20 cellular contexts compared by ENCODE assay signal in the genomic region with DNA sequence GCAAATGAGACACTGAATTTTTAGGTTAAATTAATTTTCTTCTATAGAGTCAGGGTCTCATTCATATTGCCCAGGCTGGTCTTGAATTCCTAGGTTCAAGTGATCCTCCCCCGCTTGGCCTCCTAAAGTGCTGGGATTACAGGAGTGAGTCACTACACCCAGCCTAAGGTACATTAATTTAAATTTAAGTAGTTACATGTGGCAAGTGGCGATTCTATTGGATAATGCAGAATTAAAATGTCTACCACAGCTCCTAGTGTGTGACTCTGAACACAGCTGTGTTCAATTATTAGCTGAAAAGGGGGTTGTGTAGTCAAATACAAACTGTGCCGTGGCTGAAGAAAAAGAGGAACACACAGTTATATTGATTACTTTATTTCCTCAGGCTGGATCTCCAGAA. TPM values are rescaled to one million over a fixed set of nuclear protein-coding genes. Genes with fewer than 3 reads are reported as not detected.
DNase-seq lines count a peak whose midpoint lies in the region; ATAC-seq and TF ChIP-seq lines count a peak whose summit lies in the region.
"Had no signal": no experiment of that assay in that cellular context is flagged by ENCODE, and none has a peak within 500 bp of the region (broad histone marks: within the 10 kb centered on the region; RNA-seq: fewer than 3 reads in every experiment).

No MANE protein-coding gene starts in this region.

- no peak overlapping the region for H3K4me2 ChIP-seq in mesenchymal stem cell (ENCODE audit: low read length, poor library complexity, severe bottlenecking)
- H3K4me2 ChIP-seq: BLaER1 treated with 17β-estradiol and CSF1 and Interleukin-3, amounts not matched to agents 10 nM and 100 nM had no signal

- WGBS in mesenchymal stem cell, result 100% methylated on average over 3 of the region's 3 CpGs

- POLR2A ChIA-PET in CD4-positive, alpha-beta T cell (lab: Charles Lee), result no interaction called here
- POLR2A ChIA-PET in HEK293T (lab: Yijun Ruan, JAX), result no interaction called here

- peaks cover 50% of the 10 kb centered on the region for H3K4me1 Mint-ChIP-seq in CD4-positive, alpha-beta T cell (ENCODE audit: low read depth)

- CTCF ChIA-PET in CD4-positive, alpha-beta T cell (lab: Charles Lee), result no interaction called here
- CTCF ChIA-PET in HEK293T (lab: Yijun Ruan, JAX), result no interaction called here

- no peak for TF ChIP-seq CTCF in 22Rv1 (IDR thresholded peaks at IDR 0.05)
- no peak for TF ChIP-seq CTCF in CD4-positive, alpha-beta T cell (IDR thresholded peaks at IDR 0.05)

- H2BK120ac ChIP-seq in mesenchymal stem cell (ENCODE audit: low read depth, low read length), result no peak overlapping the region

- no peaks in the 10 kb centered on the region for H3K9me3 ChIP-seq in CD4-positive, alpha-beta T cell (ENCODE audit: control insufficient read depth, low read length)
- H3K9me3 ChIP-seq in mesenchymal stem cell (ENCODE audit: control insufficient read depth, low read length), result no peaks in the 10 kb centered on the region
- H3K9me3 ChIP-seq: BLaER1 treated with 17β-estradiol and CSF1 and Interleukin-3, amounts not matched to agents 10 nM and 100 nM had no signal

- H3K4me3 Mint-ChIP-seq in CD4-positive, alpha-beta T cell, result no peak overlapping the region

- no peak overlapping the region for H3K4me3 ChIP-seq in mesenchymal stem cell (ENCODE audit: insufficient read depth in 1 of 2, low read depth in 1 of 2, low read length in 2 of 2)
- H3K4me3 ChIP-seq: BLaER1 treated with 17β-estradiol and CSF1 and Interleukin-3, amounts not matched to agents 10 nM and 100 nM; K562 had no signal

- no peak overlapping the region for H2BK15ac ChIP-seq in mesenchymal stem cell (ENCODE audit: low read depth, poor library complexity, severe bottlenecking)

- H2BK5ac ChIP-seq in mesenchymal stem cell (ENCODE audit: low read depth, low read length, poor library complexity, severe bottlenecking), result no peak overlapping the region

- H3K14ac ChIP-seq in mesenchymal stem cell (ENCODE audit: low read length in 2 of 2), result no peak overlapping the region

- no peaks in the 10 kb centered on the region for H3K27me3 Mint-ChIP-seq in CD4-positive, alpha-beta T cell

- H3K4ac ChIP-seq in mesenchymal stem cell (ENCODE audit: low read depth in 1 of 2, low read length in 2 of 2), result no peak overlapping the region

- H4K8ac ChIP-seq in mesenchymal stem cell (ENCODE audit: low read length), result no peak overlapping the region

- intact Hi-C loops in CD4-positive, alpha-beta T cell (cut with DNase I, micrococcal nuclease), result loop anchor here (5.0 to 10.0 kb wide), 12 partner anchors 50 to 1340 kb away; partner anchors contain the start of genes AGBL5 (in 1 of the 2), ASXL2 (in 1 of the 2), CENPA (in 1 of the 2) and EIF2B4 (in 1 of the 2)

- H3K23ac ChIP-seq in mesenchymal stem cell (ENCODE audit: low read length in 2 of 2), result no peak overlapping the region

- H3K27ac Mint-ChIP-seq in CD4-positive, alpha-beta T cell, result peak overlapping the region; percentile 93

- peaks cover 58% of the 10 kb centered on the region for H3K36me3 Mint-ChIP-seq in CD4-positive, alpha-beta T cell (ENCODE audit: low read depth)

- H2AFZ ChIP-seq in mesenchymal stem cell (ENCODE audit: low read depth, low read length), result no peak overlapping the region

- H2BK12ac ChIP-seq in mesenchymal stem cell (ENCODE audit: low read length in 2 of 2), result no peak overlapping the region

- no peak overlapping the region for H3K18ac ChIP-seq in mesenchymal stem cell (ENCODE audit: low read depth in 1 of 2, low read length in 2 of 2)

- ATAC-seq in CD4-positive, alpha-beta T cell (ENCODE audit: poor library complexity), result no peak
- ATAC-seq in GM18870 (IDR thresholded peaks at IDR 0.05; ENCODE audit: unreplicated experiment), result no peak
- ATAC-seq: K562, Panc1 had no signal

- H2AK5ac ChIP-seq in mesenchymal stem cell (ENCODE audit: low read length, severe bottlenecking), result no peak overlapping the region

- peaks cover 16% of the 10 kb centered on the region for H3K79me1 ChIP-seq in mesenchymal stem cell (replicated peaks; ENCODE audit: low read length, poor library complexity, severe bottlenecking)

- H3K9me3 Mint-ChIP-seq in CD4-positive, alpha-beta T cell, result no peaks in the 10 kb centered on the region

- peaks cover 0 to 44% of the 10 kb centered on the region in 2 experiments for H3K36me3 ChIP-seq in mesenchymal stem cell (ENCODE audit: control insufficient read depth in 1 of 2, insufficient read depth in 2 of 2, low read depth in 1 of 2, low read length in 2 of 2)

- no peak for DNase-seq in CD4-positive, alpha-beta T cell
- DNase-seq in RPMI7951 (ENCODE audit: low read depth), result peak; percentile 5
- no peak for DNase-seq in mesenchymal stem cell
- no peak for DNase-seq in NCI-H510A (lab: John Stamatoyannopoulos, UW)
- DNase-seq in NCI-H345 treated with DMSO at 0.1 percent for 48 hours (lab: John Stamatoyannopoulos, UW; ENCODE audit: unreplicated experiment), result no peak
- no peak for DNase-seq in HEK293T (ENCODE audit: extremely low spot score)
- DNase-seq: DMS153, HCEC 1CT, NCI-H1092, NCI-H2107, NCI-H345, NCI-H748 treated with DMSO at 0.1 percent for 48 hours, SHP77 had no signal

- H3K27ac ChIP-seq in 22Rv1 (peak overlapping the region; percentile 87; the same call in 1 of the 2 replicates), mesenchymal stem cell (ENCODE audit: low read length, poor library complexity, severe bottlenecking) (no peak overlapping the region)
- H3K27ac ChIP-seq in CD4-positive, alpha-beta T cell (ENCODE audit: low read depth, low read length), result no peak overlapping the region
- H3K27ac ChIP-seq: BLaER1 treated with 17β-estradiol and CSF1 and Interleukin-3, amounts not matched to agents 10 nM and 100 nM; HL-60 had no signal

- no peaks in the 10 kb centered on the region for H3K27me3 ChIP-seq in CD4-positive, alpha-beta T cell (ENCODE audit: control insufficient read depth, insufficient read depth, low read length)
- H3K27me3 ChIP-seq in mesenchymal stem cell (ENCODE audit: control insufficient read depth in 1 of 2, insufficient read depth in 1 of 2, low read length in 2 of 2), result no peaks in the 10 kb centered on the region
- H3K27me3 ChIP-seq: BLaER1 treated with 17β-estradiol and CSF1 and Interleukin-3, amounts not matched to agents 10 nM and 100 nM had no signal

- H4K91ac ChIP-seq in mesenchymal stem cell (ENCODE audit: low read length), result no peak overlapping the region

- H3K9ac ChIP-seq in mesenchymal stem cell (ENCODE audit: low read length), result peak overlapping the region; percentile 11

- peaks cover 7% of the 10 kb centered on the region for H3K4me1 ChIP-seq in mesenchymal stem cell (ENCODE audit: control insufficient read depth, insufficient read depth, low read depth, low read length)

TF ChIP-seq in HEK293T, 16 proteins besides CTCF, POLR2A, EP300 and RAD21:
- no peak for TF ChIP-seq L3MBTL2 (conservative IDR thresholded peaks at IDR 0.05)
- TF ChIP-seq LEF1 (IDR thresholded peaks at IDR 0.05; ENCODE audit: borderline replicate concordance), result no peak
- no peak for TF ChIP-seq FOXM1 (IDR thresholded peaks at IDR 0.05; ENCODE audit: borderline replicate concordance)
- no peak for TF ChIP-seq ZNF384 (IDR thresholded peaks at IDR 0.05)
- TF ChIP-seq, protein P1, sequence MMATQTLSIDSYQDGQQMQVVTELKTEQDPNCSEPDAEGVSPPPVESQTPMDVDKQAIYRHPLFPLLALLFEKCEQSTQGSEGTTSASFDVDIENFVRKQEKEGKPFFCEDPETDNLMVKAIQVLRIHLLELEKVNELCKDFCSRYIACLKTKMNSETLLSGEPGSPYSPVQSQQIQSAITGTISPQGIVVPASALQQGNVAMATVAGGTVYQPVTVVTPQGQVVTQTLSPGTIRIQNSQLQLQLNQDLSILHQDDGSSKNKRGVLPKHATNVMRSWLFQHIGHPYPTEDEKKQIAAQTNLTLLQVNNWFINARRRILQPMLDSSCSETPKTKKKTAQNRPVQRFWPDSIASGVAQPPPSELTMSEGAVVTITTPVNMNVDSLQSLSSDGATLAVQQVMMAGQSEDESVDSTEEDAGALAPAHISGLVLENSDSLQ (IDR thresholded peaks at IDR 0.05), result no peak
- TF ChIP-seq CTBP1 (IDR thresholded peaks at IDR 0.05; ENCODE audit: borderline replicate concordance), result no peak
- TF ChIP-seq ELF4 (IDR thresholded peaks at IDR 0.05), result no peak
- TF ChIP-seq FOXK2 (IDR thresholded peaks at IDR 0.05), result no peak
- no peak for TF ChIP-seq SUZ12 (IDR thresholded peaks at IDR 0.05)
- TF ChIP-seq NFRKB (IDR thresholded peaks at IDR 0.05), result no peak
- TF ChIP-seq HDGF (IDR thresholded peaks at IDR 0.05; ENCODE audit: borderline replicate concordance), result no peak
- no peak for TF ChIP-seq TARDBP (IDR thresholded peaks at IDR 0.05)
- no peak for TF ChIP-seq SP1 (IDR thresholded peaks at IDR 0.05)
- no peak for TF ChIP-seq ARNT (IDR thresholded peaks at IDR 0.05)

RNA-seq across cellular contexts. Expression of gene CAD, which starts 2.2 kb away (rescaled TPM):
- total RNA-seq in CD4-positive, alpha-beta T cell, result 10 to 100 TPM; 20.0 to 20.3 TPM
- 22.7 and 32.7 TPM in 2 replicates for total RNA-seq in RPMI7951 (2014; rRNA removed; shearing (Covaris generic))
- polyA plus RNA-seq in mesenchymal stem cell (2013, experiment 1 of 2), result 12.6 TPM
- 10.9 TPM for polyA plus RNA-seq in mesenchymal stem cell (2013, experiment 2 of 2)

RNA-seq across cellular contexts. Expression of gene SLC5A6, which starts 2.9 kb away (rescaled TPM):
- total RNA-seq in CD4-positive, alpha-beta T cell, result 100 to 1,000 TPM; 196 to 207 TPM
- total RNA-seq in RPMI7951 (2014; rRNA removed; shearing (Covaris generic)), result 32.2 and 38.2 TPM in 2 replicates
- polyA plus RNA-seq in mesenchymal stem cell (2013, experiment 1 of 2), result 21.3 TPM
- polyA plus RNA-seq in mesenchymal stem cell (2013, experiment 2 of 2), result 19.6 TPM

RNA-seq across cellular contexts. Expression of gene ATRAID, which starts 3.1 kb away (rescaled TPM):
- 10 to 100 TPM; 79.1 to 82.5 TPM for total RNA-seq in CD4-positive, alpha-beta T cell
- 294 and 342 TPM in 2 replicates for total RNA-seq in RPMI7951 (2014; rRNA removed; shearing (Covaris generic))
- 183 TPM for polyA plus RNA-seq in mesenchymal stem cell (2013, experiment 1 of 2)
- polyA plus RNA-seq in mesenchymal stem cell (2013, experiment 2 of 2), result 185 TPM

RNA-seq across cellular contexts. Expression of gene SLC30A3, which starts 47.9 kb away (rescaled TPM):
- total RNA-seq in CD4-positive, alpha-beta T cell, result not detected
- total RNA-seq in RPMI7951 (2014; rRNA removed; shearing (Covaris generic)), result not detected in 2 replicates
- 0.03 TPM for polyA plus RNA-seq in mesenchymal stem cell (2013, experiment 1 of 2)
- polyA plus RNA-seq in mesenchymal stem cell (2013, experiment 2 of 2), result 0.05 TPM
- total RNA-seq: M059J had no signal
